Comparison of ENCODE assay signal across 8 cellular contexts in genomic region chr19:51690359-51691121, GRCh38. TPM values are rescaled to one million over a fixed set of nuclear protein-coding genes. Genes with fewer than 3 reads are reported as not detected.
DNase-seq lines count a peak whose midpoint lies in the region; ATAC-seq, FAIRE-seq and TF ChIP-seq lines count a peak whose summit lies in the region.

No MANE protein-coding gene starts in this region.

- H3K4me3 ChIP-seq in AG09309 (ENCODE audit: control insufficient read depth, low read depth, low read length) (peak overlapping the region; percentile 92), SK-N-MC (peak overlapping the region; percentile 95), parathyroid adenoma (ENCODE audit: low read depth, low read length) (peak overlapping the region; percentile 100), aorta (ENCODE audit: low read length in 2 of 2) (peak overlapping the region; percentile 55 to 86)

- peak overlapping the region; percentile 74 for H3K9ac ChIP-seq in SK-N-MC (ENCODE audit: insufficient read length)
- H3K9ac ChIP-seq in parathyroid adenoma: peak overlapping the region; percentile 68

- ATAC-seq in left cardiac atrium: peak; percentile 45 to 47
- peak; percentile 74 for ATAC-seq in aorta (ENCODE audit: low FRiP score)
- ATAC-seq in GM21360 (IDR thresholded peaks at IDR 0.05; ENCODE audit: unreplicated experiment): no peak

- H3K27me3 ChIP-seq in parathyroid adenoma (ENCODE audit: control insufficient read depth, insufficient read depth, low read length) (no peaks in the 10 kb centered on the region), aorta (ENCODE audit: control insufficient read depth in 1 of 2, insufficient read depth in 2 of 2, low read length in 1 of 2) (no peaks in the 10 kb centered on the region)

- H3K4me1 ChIP-seq in parathyroid adenoma (peaks cover 37% of the 10 kb centered on the region), aorta (ENCODE audit: control insufficient read depth in 1 of 2, insufficient read depth in 2 of 2, low read length in 2 of 2) (no peaks in the 10 kb centered on the region)

- no peak for DNase-seq in AG09309 (ENCODE audit: low read depth)
- peak; percentile 66 for DNase-seq in HTR-8/SVneo (ENCODE audit: insufficient read length, low spot score)
- no peak for DNase-seq in SK-N-MC (ENCODE audit: low read depth, low spot score)
- peak; percentile 82 for DNase-seq in amniotic epithelial cell (ENCODE audit: low read depth)
- DNase-seq in left cardiac atrium: peak; percentile 75
- peak; percentile 77 to 90 for DNase-seq in aorta

- no peaks in the 10 kb centered on the region for H3K9me3 ChIP-seq in SK-N-MC (ENCODE audit: low read depth, low read length)
- no peaks in the 10 kb centered on the region for H3K9me3 ChIP-seq in parathyroid adenoma (ENCODE audit: control insufficient read depth, low read length)
- H3K9me3 ChIP-seq in aorta (ENCODE audit: control insufficient read depth, low read length): no peaks in the 10 kb centered on the region

- TF ChIP-seq CTCF in AG09309 (IDR thresholded peaks at IDR 0.05; ENCODE audit: control insufficient read depth, insufficient read depth, low read depth, low read length, missing control alignments) (no peak), parathyroid adenoma (IDR thresholded peaks at IDR 0.05) (no peak)

- H3K36me3 ChIP-seq in SK-N-MC (ENCODE audit: insufficient read depth, low read length) (peaks cover 23% of the 10 kb centered on the region; the same call in 1 of the 2 replicates), parathyroid adenoma (ENCODE audit: control insufficient read depth, insufficient read depth, low read length) (no peaks in the 10 kb centered on the region), aorta (ENCODE audit: control insufficient read depth in 1 of 2, insufficient read depth in 2 of 2, low read length in 1 of 2) (peaks cover 0 to 3% of the 10 kb centered on the region in 2 donors)

- 0 to 1% methylated on average over 15 to 25 of the region's 25 CpGs for WGBS in aorta, 2 donors

- peak; percentile 52 for FAIRE-seq in HTR-8/SVneo (lab: Jason Lieb, UNC)

- peak overlapping the region; percentile 100 for H3K4me2 ChIP-seq in parathyroid adenoma (ENCODE audit: low read length)

- peak overlapping the region; percentile 54 for H2AFZ ChIP-seq in parathyroid adenoma

- intact Hi-C loops in left cardiac atrium (cut with DNase I) (no loop called here), aorta (cut with DNase I) (loop anchor here in 1 of 2 donors (1.0 kb wide), 1 partner anchor 13 kb away; no protein-coding TSS in a partner anchor)

- H3K79me2 ChIP-seq in parathyroid adenoma: peaks cover 41% of the 10 kb centered on the region

- H3K27ac ChIP-seq in SK-N-MC (peak overlapping the region; percentile 80), parathyroid adenoma (peak overlapping the region; percentile 98), aorta (ENCODE audit: low read depth in 1 of 2, low read length in 2 of 2) (peak overlapping the region; percentile 78 to 79)

RNA-seq across cellular contexts. Expression of gene SPACA6, which starts 2.6 kb away (rescaled TPM):
- total RNA-seq in left cardiac atrium: 10 to 100 TPM; 11.7 to 17.1 TPM
- total RNA-seq in aorta: 10 to 100 TPM; 37.3 to 53.0 TPM
- polyA plus RNA-seq in aorta: 100 to 1,000 TPM in 1 of 2 donors, 10 to 100 TPM in 1; 21.3 to 103 TPM

RNA-seq across cellular contexts. Expression of gene HAS1, which starts 33.3 kb away (rescaled TPM):
- total RNA-seq in left cardiac atrium (1 to 10 TPM; 7.2 to 8.7 TPM), aorta (1 to 10 TPM; 4.6 to 5.4 TPM)
- not detected for polyA plus RNA-seq in aorta

RNA-seq across cellular contexts. Expression of gene SIGLEC14, which starts 43.9 kb away (rescaled TPM):
- total RNA-seq in left cardiac atrium (1 to 10 TPM; 1.2 to 4.2 TPM), aorta (1 to 10 TPM; 4.2 to 5.0 TPM)
- polyA plus RNA-seq in aorta: under 1 TPM; 0.20 to 0.38 TPM

Comparison
In these comparisons a context has a peak if more than half of its experiments do, and no peak if none do; other contexts are left out.
1. DNase-seq: peak in HTR-8/SVneo (single experiment), amniotic epithelial cell (single experiment), left cardiac atrium (single experiment) and aorta (2 of 2); none in AG09309 (single experiment) and SK-N-MC (single experiment).
2. Peak in every context shown above with its lines, with median percentiles within 50 percentile points of each other: H3K4me3 ChIP-seq and H3K27ac ChIP-seq.